Comparison of ENCODE assay signal across 1 cellular context in the genomic region with DNA sequence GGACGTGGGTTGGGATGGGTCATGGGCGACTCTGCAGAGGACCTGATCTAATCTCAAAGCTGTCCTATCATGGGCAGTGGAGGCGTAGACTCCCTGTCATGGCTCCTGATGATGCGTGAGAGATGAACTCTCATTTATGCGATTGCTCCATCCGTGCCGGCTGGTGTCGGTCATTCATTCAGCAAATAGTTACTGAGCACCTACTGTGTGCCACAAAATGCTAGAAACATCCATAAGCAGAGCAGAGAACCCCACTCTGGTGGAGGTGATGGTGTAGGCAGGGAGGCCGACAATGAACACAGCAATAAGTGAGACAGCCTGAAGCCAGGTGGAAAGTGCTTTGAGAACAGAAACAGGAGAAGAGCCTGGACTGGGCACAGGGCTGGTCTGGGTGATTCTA.
TF ChIP-seq lines count a peak whose summit lies in the region.

No MANE protein-coding gene starts in this region.

TF ChIP-seq in K562, 482 proteins besides CTCF, POLR2A, EP300 and RAD21:
- TF ChIP-seq, protein P1, sequence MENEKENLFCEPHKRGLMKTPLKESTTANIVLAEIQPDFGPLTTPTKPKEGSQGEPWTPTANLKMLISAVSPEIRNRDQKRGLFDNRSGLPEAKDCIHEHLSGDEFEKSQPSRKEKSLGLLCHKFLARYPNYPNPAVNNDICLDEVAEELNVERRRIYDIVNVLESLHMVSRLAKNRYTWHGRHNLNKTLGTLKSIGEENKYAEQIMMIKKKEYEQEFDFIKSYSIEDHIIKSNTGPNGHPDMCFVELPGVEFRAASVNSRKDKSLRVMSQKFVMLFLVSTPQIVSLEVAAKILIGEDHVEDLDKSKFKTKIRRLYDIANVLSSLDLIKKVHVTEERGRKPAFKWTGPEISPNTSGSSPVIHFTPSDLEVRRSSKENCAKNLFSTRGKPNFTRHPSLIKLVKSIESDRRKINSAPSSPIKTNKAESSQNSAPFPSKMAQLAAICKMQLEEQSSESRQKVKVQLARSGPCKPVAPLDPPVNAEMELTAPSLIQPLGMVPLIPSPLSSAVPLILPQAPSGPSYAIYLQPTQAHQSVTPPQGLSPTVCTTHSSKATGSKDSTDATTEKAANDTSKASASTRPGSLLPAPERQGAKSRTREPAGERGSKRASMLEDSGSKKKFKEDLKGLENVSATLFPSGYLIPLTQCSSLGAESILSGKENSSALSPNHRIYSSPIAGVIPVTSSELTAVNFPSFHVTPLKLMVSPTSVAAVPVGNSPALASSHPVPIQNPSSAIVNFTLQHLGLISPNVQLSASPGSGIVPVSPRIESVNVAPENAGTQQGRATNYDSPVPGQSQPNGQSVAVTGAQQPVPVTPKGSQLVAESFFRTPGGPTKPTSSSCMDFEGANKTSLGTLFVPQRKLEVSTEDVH (IDR thresholded peaks at IDR 0.05; ENCODE audit: low read depth, partially characterized antibody), result no peak
- TF ChIP-seq DMBX1 (CRISPR knock-in tag; IDR thresholded peaks at IDR 0.05; ENCODE audit: borderline replicate concordance), result no peak
- TF ChIP-seq ZKSCAN1 (IDR thresholded peaks at IDR 0.05; ENCODE audit: low read depth, low read length), result peak; percentile 81
TF ChIP-seq in K562: peak in this region for 1.
